ENCODE assay signal across 20 cellular contexts in genomic region chr21:33569986-33570385, GRCh38. TPM values are rescaled to one million over a fixed set of nuclear protein-coding genes. Genes with fewer than 3 reads are reported as not detected.
DNase-seq lines count a peak whose midpoint lies in the region; ATAC-seq and TF ChIP-seq lines count a peak whose summit lies in the region.
"Had no signal": no experiment of that assay in that cellular context is flagged by ENCODE, and none has a peak within 500 bp of the region (broad histone marks: within the 10 kb centered on the region; RNA-seq: fewer than 3 reads in every experiment).

No MANE protein-coding gene starts in this region.

- H3K23ac ChIP-seq in H9 (ENCODE audit: insufficient read length, low read depth, low read length): no peak overlapping the region

- H3K18ac ChIP-seq in H9 (ENCODE audit: insufficient read length, low read depth, low read length): no peak overlapping the region

- H3K79me2 ChIP-seq in H9 (ENCODE audit: insufficient read depth, low read length) (no peaks in the 10 kb centered on the region), hepatocyte (peaks cover 47% of the 10 kb centered on the region)

- no peak overlapping the region for H3K27ac ChIP-seq in CD8-positive, alpha-beta T cell (ENCODE audit: low read depth, low read length)
- no peak overlapping the region for H3K27ac ChIP-seq in H9 (ENCODE audit: insufficient read length, low read depth, low read length)
- peak overlapping the region; percentile 11 for H3K27ac ChIP-seq in naive thymus-derived CD4-positive, alpha-beta T cell (ENCODE audit: low read depth, low read length)
- no peak overlapping the region for H3K27ac ChIP-seq in hepatocyte
- H3K27ac ChIP-seq: BLaER1, colonic mucosa, left lung, skin epidermis had no signal

- H4K8ac ChIP-seq in H9 (replicated peaks; ENCODE audit: insufficient read length, low read depth, low read length): no peak overlapping the region

- H2BK12ac ChIP-seq in H9 (ENCODE audit: insufficient read length, low read depth, low read length): no peak overlapping the region

- H3K4me2 ChIP-seq in H9 (ENCODE audit: insufficient read depth, insufficient read length, low read length) (no peak overlapping the region), hepatocyte (no peak overlapping the region)
- H3K4me2 ChIP-seq: BLaER1 had no signal

- H3K9me3 ChIP-seq in CD8-positive, alpha-beta T cell (ENCODE audit: low read length): no peaks in the 10 kb centered on the region
- no peaks in the 10 kb centered on the region for H3K9me3 ChIP-seq in H9 (ENCODE audit: control insufficient read depth, low read depth, low read length)
- no peaks in the 10 kb centered on the region for H3K9me3 ChIP-seq in naive thymus-derived CD4-positive, alpha-beta T cell (ENCODE audit: control insufficient read depth in 2 of 3, low read length in 3 of 3)
- H3K9me3 ChIP-seq in hepatocyte (ENCODE audit: low read depth): no peaks in the 10 kb centered on the region
- H3K9me3 ChIP-seq: BLaER1, colonic mucosa, left lung had no signal

- H3K14ac ChIP-seq in H9 (ENCODE audit: insufficient read depth, low read length): no peak overlapping the region

- H4K91ac ChIP-seq in H9 (ENCODE audit: insufficient read length, low read depth, low read length): no peak overlapping the region

- no CpG with 5 or more reads among the region's 5 CpGs for WGBS in H9 (ENCODE audit: extremely low coverage, insufficient read length, low lambda C conversion rate)
- WGBS in hepatocyte (ENCODE audit: low lambda C conversion rate, missing lambda C conversion rate): 93% methylated on average over 5 of the region's 5 CpGs

- H3K36me3 ChIP-seq in CD8-positive, alpha-beta T cell (ENCODE audit: insufficient read depth, low read length): peaks cover 51% of the 10 kb centered on the region
- H3K36me3 ChIP-seq in naive thymus-derived CD4-positive, alpha-beta T cell (ENCODE audit: control insufficient read depth in 2 of 3, insufficient read depth in 3 of 3, low read length in 3 of 3): peaks cover 14 to 71% (median 28%) of the 10 kb centered on the region in 3 experiments
- no peaks in the 10 kb centered on the region for H3K36me3 ChIP-seq in hepatocyte (replicated peaks; ENCODE audit: insufficient read depth, low read depth)

- no peak overlapping the region for H2BK15ac ChIP-seq in H9 (ENCODE audit: low read depth, low read length)

- H3K36me3 Mint-ChIP-seq in CD8-positive, alpha-beta T cell: peaks cover 63% of the 10 kb centered on the region
- peaks cover 31 to 70% (median 64%) of the 10 kb centered on the region in 3 experiments; a peak in 6 of 7 replicates for H3K36me3 Mint-ChIP-seq in H9 (ENCODE audit: insufficient read depth in 1 of 3, low read depth in 3 of 3)
- H3K36me3 Mint-ChIP-seq in activated naive CD8-positive, alpha-beta T cell treated with anti-CD3 and anti-CD28 coated beads for 36 hours: peaks cover 14% of the 10 kb centered on the region
- H3K36me3 Mint-ChIP-seq in naive thymus-derived CD4-positive, alpha-beta T cell: peaks cover 5 to 37% (median 13%) of the 10 kb centered on the region in 5 donors
- peaks cover 21% of the 10 kb centered on the region for H3K36me3 Mint-ChIP-seq in type B pancreatic cell

- intact Hi-C loops in CD8-positive, alpha-beta T cell (cut with DNase I, micrococcal nuclease): no loop called here
- intact Hi-C loops in naive thymus-derived CD4-positive, alpha-beta T cell (cut with micrococcal nuclease): no loop called here

- H3K9me2 ChIP-seq in hepatocyte (replicated peaks; ENCODE audit: insufficient read depth): no peaks in the 10 kb centered on the region

- no peak overlapping the region for H2AK5ac ChIP-seq in H9 (ENCODE audit: insufficient read length, low read length)

- CTCF ChIA-PET in CD8-positive, alpha-beta T cell (lab: Charles Lee): no interaction called here
- CTCF ChIA-PET in naive thymus-derived CD4-positive, alpha-beta T cell (lab: Charles Lee): no interaction called here

- no peak overlapping the region for H3K4me3 ChIP-seq in CD8-positive, alpha-beta T cell (ENCODE audit: low read depth, low read length)
- H3K4me3 ChIP-seq in naive thymus-derived CD4-positive, alpha-beta T cell (ENCODE audit: low read length): no peak overlapping the region
- no peak overlapping the region for H3K4me3 ChIP-seq in hepatocyte
- H3K4me3 ChIP-seq: BLaER1, colonic mucosa, left lung, skin epidermis had no signal

- H3K27me3 Mint-ChIP-seq in CD8-positive, alpha-beta T cell (ENCODE audit: low read depth): no peaks in the 10 kb centered on the region
- no peaks in the 10 kb centered on the region for H3K27me3 Mint-ChIP-seq in H9 (ENCODE audit: low read depth)
- no peaks in the 10 kb centered on the region for H3K27me3 Mint-ChIP-seq in activated naive CD8-positive, alpha-beta T cell treated with anti-CD3 and anti-CD28 coated beads for 36 hours
- no peaks in the 10 kb centered on the region for H3K27me3 Mint-ChIP-seq in naive thymus-derived CD4-positive, alpha-beta T cell
- no peaks in the 10 kb centered on the region for H3K27me3 Mint-ChIP-seq in type B pancreatic cell
- H3K27me3 Mint-ChIP-seq: IgD-negative memory B cell had no signal

- H4K5ac ChIP-seq in H9 (ENCODE audit: insufficient read length, low read depth, low read length): no peak overlapping the region

- H3K27ac Mint-ChIP-seq in CD8-positive, alpha-beta T cell: peak overlapping the region; percentile 66
- H3K27ac Mint-ChIP-seq in H9 (peak overlapping the region; percentile 7 to 54 (median 49); a peak in 5 of 7 replicates), type B pancreatic cell (no peak overlapping the region)
- peak overlapping the region; percentile 59 for H3K27ac Mint-ChIP-seq in activated naive CD8-positive, alpha-beta T cell treated with anti-CD3 and anti-CD28 coated beads for 36 hours
- H3K27ac Mint-ChIP-seq in naive thymus-derived CD4-positive, alpha-beta T cell: peak overlapping the region in 8 of 9 donors; percentile 37 to 89 (median 74)
- H3K27ac Mint-ChIP-seq: IgD-negative memory B cell had no signal

- H3T11ph ChIP-seq in H9 (ENCODE audit: low read length): no peak overlapping the region

- no peaks in the 10 kb centered on the region for H4K20me1 ChIP-seq in H9 (ENCODE audit: control insufficient read depth, insufficient read depth, insufficient read length)
- peaks cover 10% of the 10 kb centered on the region for H4K20me1 ChIP-seq in hepatocyte (ENCODE audit: insufficient read depth, poor library complexity, severe bottlenecking)

- ATAC-seq in CD8-positive, alpha-beta T cell: no peak
- no peak for ATAC-seq in naive thymus-derived CD4-positive, alpha-beta T cell
- ATAC-seq: activated T-cell treated with anti-CD3 and anti-CD28 coated beads, Interleukin-2, amount 50 U/mL, for 4 hours; left lung had no signal

- H3K4me3 Mint-ChIP-seq in CD8-positive, alpha-beta T cell: no peak overlapping the region
- H3K4me3 Mint-ChIP-seq in H9: no peak overlapping the region
- no peak overlapping the region for H3K4me3 Mint-ChIP-seq in activated naive CD8-positive, alpha-beta T cell treated with anti-CD3 and anti-CD28 coated beads for 36 hours
- H3K4me3 Mint-ChIP-seq in naive thymus-derived CD4-positive, alpha-beta T cell: no peak overlapping the region
- no peak overlapping the region for H3K4me3 Mint-ChIP-seq in type B pancreatic cell
- H3K4me3 Mint-ChIP-seq: activated T-cell treated with anti-CD3 and anti-CD28 coated beads, Interleukin-2, amount 50 U/mL, for 4 hours; IgD-negative memory B cell had no signal

- H3K27me3 ChIP-seq in CD8-positive, alpha-beta T cell (ENCODE audit: insufficient read depth, low read length): no peaks in the 10 kb centered on the region
- H3K27me3 ChIP-seq in H9 (ENCODE audit: insufficient read depth, low read length): no peaks in the 10 kb centered on the region
- no peaks in the 10 kb centered on the region for H3K27me3 ChIP-seq in naive thymus-derived CD4-positive, alpha-beta T cell (ENCODE audit: control insufficient read depth in 2 of 2, insufficient read depth in 2 of 2, low read length in 2 of 2)
- no peaks in the 10 kb centered on the region for H3K27me3 ChIP-seq in hepatocyte
- H3K27me3 ChIP-seq: BLaER1, colonic mucosa, left lung had no signal

- H3K56ac ChIP-seq in H9 (ENCODE audit: insufficient read length, low read depth, low read length): no peak overlapping the region

- no peaks in the 10 kb centered on the region for H3K23me2 ChIP-seq in H9 (ENCODE audit: insufficient read length, low read depth, low read length, poor library complexity, severe bottlenecking)

- H2BK5ac ChIP-seq in H9 (ENCODE audit: insufficient read length, low read length): no peak overlapping the region

- H3K4ac ChIP-seq in H9 (ENCODE audit: low read depth, low read length): no peak overlapping the region

- peaks cover 36% of the 10 kb centered on the region for H3K4me1 Mint-ChIP-seq in CD8-positive, alpha-beta T cell (ENCODE audit: low read depth)
- H3K4me1 Mint-ChIP-seq in H9 (no peaks in the 10 kb centered on the region), type B pancreatic cell (ENCODE audit: unreplicated experiment) (no peaks in the 10 kb centered on the region)
- peaks cover 15% of the 10 kb centered on the region for H3K4me1 Mint-ChIP-seq in activated naive CD8-positive, alpha-beta T cell treated with anti-CD3 and anti-CD28 coated beads for 36 hours
- H3K4me1 Mint-ChIP-seq in naive thymus-derived CD4-positive, alpha-beta T cell: peaks cover 9 to 40% (median 17%) of the 10 kb centered on the region in 7 donors
- H3K4me1 Mint-ChIP-seq: IgD-negative memory B cell had no signal

- H3K9me3 Mint-ChIP-seq in CD8-positive, alpha-beta T cell: no peaks in the 10 kb centered on the region
- H3K9me3 Mint-ChIP-seq in H9 (no peaks in the 10 kb centered on the region), type B pancreatic cell (no peaks in the 10 kb centered on the region)
- H3K9me3 Mint-ChIP-seq in activated naive CD8-positive, alpha-beta T cell treated with anti-CD3 and anti-CD28 coated beads for 36 hours: no peaks in the 10 kb centered on the region
- peaks cover 0 to 2% (median 0%) of the 10 kb centered on the region in 11 donors for H3K9me3 Mint-ChIP-seq in naive thymus-derived CD4-positive, alpha-beta T cell
- H3K9me3 Mint-ChIP-seq: activated T-cell treated with anti-CD3 and anti-CD28 coated beads, Interleukin-2, amount 50 U/mL, for 4 hours; IgD-negative memory B cell had no signal

- no peak for TF ChIP-seq CTCF in CD8-positive, alpha-beta T cell (IDR thresholded peaks at IDR 0.05)
- no peak for TF ChIP-seq CTCF in H9 (conservative IDR thresholded peaks at IDR 0.05)
- no peak for TF ChIP-seq CTCF in hepatocyte (IDR thresholded peaks at IDR 0.05; ENCODE audit: poor library complexity)
- no peak for TF ChIP-seq CTCF in type B pancreatic cell (conservative IDR thresholded peaks at IDR 0.05)

- H3K9ac ChIP-seq in H9 (ENCODE audit: extremely low read depth, insufficient read length, low read length): no peak overlapping the region
- H3K9ac ChIP-seq: BLaER1 had no signal

- H3K79me1 ChIP-seq in H9 (ENCODE audit: insufficient read depth, low read depth, low read length, poor library complexity, severe bottlenecking): no peaks in the 10 kb centered on the region

- H2BK20ac ChIP-seq in H9 (ENCODE audit: low read depth, low read length, poor library complexity, severe bottlenecking): no peak overlapping the region

- POLR2A ChIA-PET in CD8-positive, alpha-beta T cell (lab: Charles Lee): no interaction called here
- POLR2A ChIA-PET in naive thymus-derived CD4-positive, alpha-beta T cell (lab: Charles Lee): interaction anchor here (0.7 kb wide), 1 partner anchor 13 kb away, joined by 3 read pairs; no protein-coding TSS in a partner anchor

- no peak overlapping the region for H2BK120ac ChIP-seq in H9 (ENCODE audit: low read depth, low read length, poor library complexity, severe bottlenecking)

- H3K4me1 ChIP-seq in CD8-positive, alpha-beta T cell (ENCODE audit: insufficient read depth, low read length): no peaks in the 10 kb centered on the region
- H3K4me1 ChIP-seq in H9 (ENCODE audit: insufficient read depth, low read length) (no peaks in the 10 kb centered on the region), hepatocyte (ENCODE audit: insufficient read depth) (no peaks in the 10 kb centered on the region)
- no peaks in the 10 kb centered on the region for H3K4me1 ChIP-seq in naive thymus-derived CD4-positive, alpha-beta T cell (ENCODE audit: control insufficient read depth in 2 of 2, insufficient read depth in 2 of 2, low read length in 2 of 2)
- H3K4me1 ChIP-seq: BLaER1, colonic mucosa had no signal

- DNase-seq in CD8-positive, alpha-beta T cell: no peak
- DNase-seq in H9 (no peak), hepatocyte (ENCODE audit: low spot score) (no peak), type B pancreatic cell (ENCODE audit: extremely low spot score, unreplicated experiment) (no peak), NCI-H146 (lab: John Stamatoyannopoulos, UW) (no peak)
- DNase-seq in activated naive CD8-positive, alpha-beta T cell treated with anti-CD3 and anti-CD28 coated beads for 36 hours: no peak
- no peak for DNase-seq in naive thymus-derived CD4-positive, alpha-beta T cell
- DNase-seq: activated CD4-positive, alpha-beta T cell treated with anti-CD3 and anti-CD28 coated beads for 48 hours; activated T-cell treated with anti-CD3 and anti-CD28 coated beads, Interleukin-2, amount 50 U/mL, for 4 hours; colonic mucosa; DMS153; foreskin melanocyte; left lung; NCI-H187 treated with DMSO at 0.1 percent for 48 hours; NCI-H510A; SHP77; stimulated activated CD4-positive, alpha-beta T cell treated with anti-CD3 and anti-CD28 coated beads, Interleukin-4, amount 100 ng/mL, for 1 hour had no signal

- no peak overlapping the region for H2AFZ ChIP-seq in H9 (ENCODE audit: low read length)
- no peak overlapping the region for H2AFZ ChIP-seq in hepatocyte

RNA-seq across cellular contexts. Expression of gene DONSON, which starts 18.5 kb away (rescaled TPM):
- 10 to 100 TPM; 11.0 to 11.9 TPM for total RNA-seq in CD8-positive, alpha-beta T cell
- total RNA-seq in H9 (2021): 35.3 and 37.9 TPM in 2 replicates
- 10 to 100 TPM; 38.7 to 41.9 TPM for total RNA-seq in activated naive CD8-positive, alpha-beta T cell treated with anti-CD3 and anti-CD28 coated beads for 36 hours
- total RNA-seq in naive thymus-derived CD4-positive, alpha-beta T cell: 10 to 100 TPM in 3 of 5 experiments, 1 to 10 TPM in 2; 8.9 to 30.8 (median 10.7) TPM
- 1 to 10 TPM; 4.2 to 4.4 TPM for polyA plus RNA-seq in naive thymus-derived CD4-positive, alpha-beta T cell
- total RNA-seq in hepatocyte: 15.1 and 15.9 TPM in 2 replicates
- 17.1 and 23.2 TPM in 2 replicates for polyA plus RNA-seq in hepatocyte
- total RNA-seq in type B pancreatic cell (ENCODE audit: low replicate concordance): 17.3 and 27.4 TPM in 2 replicates

RNA-seq across cellular contexts. Expression of gene SON, which starts 27.1 kb away (rescaled TPM):
- 100 to 1,000 TPM; 418 to 422 TPM for total RNA-seq in CD8-positive, alpha-beta T cell
- total RNA-seq in H9 (2021) (319 and 329 TPM in 2 replicates), hepatocyte (154 and 181 TPM in 2 replicates), type B pancreatic cell (ENCODE audit: low replicate concordance) (310 and 329 TPM in 2 replicates)
- 100 to 1,000 TPM; 283 to 328 TPM for total RNA-seq in activated naive CD8-positive, alpha-beta T cell treated with anti-CD3 and anti-CD28 coated beads for 36 hours
- total RNA-seq in naive thymus-derived CD4-positive, alpha-beta T cell: 100 to 1,000 TPM; 337 to 497 (median 431) TPM
- 100 to 1,000 TPM; 481 to 546 TPM for polyA plus RNA-seq in naive thymus-derived CD4-positive, alpha-beta T cell
- 358 and 454 TPM in 2 replicates for polyA plus RNA-seq in hepatocyte

RNA-seq across cellular contexts. Expression of gene GART, which starts 28.1 kb away (rescaled TPM):
- total RNA-seq in CD8-positive, alpha-beta T cell: 10 to 100 TPM; 17.6 to 23.5 TPM
- 161 and 162 TPM in 2 replicates for total RNA-seq in H9 (2021)
- total RNA-seq in activated naive CD8-positive, alpha-beta T cell treated with anti-CD3 and anti-CD28 coated beads for 36 hours: 100 to 1,000 TPM; 259 to 265 TPM
- total RNA-seq in naive thymus-derived CD4-positive, alpha-beta T cell: 10 to 100 TPM; 38.3 to 98.8 (median 71.9) TPM
- polyA plus RNA-seq in naive thymus-derived CD4-positive, alpha-beta T cell: 10 to 100 TPM; 37.3 to 56.4 TPM
- total RNA-seq in hepatocyte: 83.3 and 99.6 TPM in 2 replicates
- polyA plus RNA-seq in hepatocyte: 41.6 TPM in 2 replicates
- 63.6 and 107 TPM in 2 replicates for total RNA-seq in type B pancreatic cell (ENCODE audit: low replicate concordance)
